Comparison of ENCODE assay signal across 27 cellular contexts in genomic region chr7:10560497-10560896, GRCh38.
"Had no signal": no experiment of that assay in that cellular context is flagged by ENCODE, and none has a peak within 500 bp of the region (broad histone marks: within the 10 kb centered on the region; RNA-seq: fewer than 3 reads in every experiment).

No MANE protein-coding gene starts in this region.

- H3K36me3 ChIP-seq: colonic mucosa, esophagus squamous epithelium, gastroesophageal sphincter, heart left ventricle, left lung, lower lobe of right lung had no signal

- H3K4me3 Mint-ChIP-seq: dendritic cell treated with granulocyte-macrophage colony-stimulating factor and Interleukin-4, amounts not matched to agents 40 ng/mL and 50 ng/mL, for 4 days; effector memory CD8-positive, alpha-beta T cell; endodermal cell; mesothelial cell of epicardium; naive B cell had no signal

- H3K4me1 ChIP-seq: colonic mucosa, esophagus squamous epithelium, gastroesophageal sphincter, heart left ventricle, left lung, lower lobe of right lung had no signal

- H2AFZ ChIP-seq: hepatocyte had no signal

- H3K4me3 ChIP-seq: colonic mucosa, esophagus squamous epithelium, gastroesophageal sphincter, heart left ventricle, hepatocyte, left lung, lower lobe of right lung, mucosa of descending colon had no signal

- H3K4me2 ChIP-seq: hepatocyte had no signal

- H3K27ac ChIP-seq: colonic mucosa, epithelial cell of prostate, esophagus squamous epithelium, gastroesophageal sphincter, heart left ventricle, hepatocyte, left lung, lower lobe of right lung had no signal

- DNase-seq: colonic mucosa; cortex of kidney; effector CD8-positive, alpha-beta T cell; effector memory CD8-positive, alpha-beta T cell; endodermal cell; erythroblast; esophagus squamous epithelium; foreskin fibroblast; foreskin melanocyte; heart left ventricle; hypothalamus; left cardiac atrium; left lung; left ventricle myocardium superior; lower lobe of right lung; mesenchymal stem cell; mucosa of descending colon; naive B cell had no signal

- H3K36me3 Mint-ChIP-seq: mesothelial cell of epicardium, naive B cell had no signal

- H3K9me3 ChIP-seq: colonic mucosa, esophagus squamous epithelium, gastroesophageal sphincter, left lung, lower lobe of right lung had no signal

- H3K27me3 Mint-ChIP-seq: dendritic cell treated with granulocyte-macrophage colony-stimulating factor and Interleukin-4, amounts not matched to agents 40 ng/mL and 50 ng/mL, for 4 days; effector memory CD8-positive, alpha-beta T cell; naive B cell had no signal

- ATAC-seq: effector memory CD8-positive, alpha-beta T cell; esophagus mucosa; gastroesophageal sphincter; heart left ventricle; left cardiac atrium; left lung; left ventricle myocardium superior; lower lobe of right lung; mucosa of descending colon had no signal

- FAIRE-seq: endometrium, islet of Langerhans, keratinocyte had no signal

- H3K27ac Mint-ChIP-seq: dendritic cell treated with granulocyte-macrophage colony-stimulating factor and Interleukin-4, amounts not matched to agents 40 ng/mL and 50 ng/mL, for 4 days; effector memory CD8-positive, alpha-beta T cell; endodermal cell; naive B cell had no signal

- H3K9me3 Mint-ChIP-seq: endodermal cell had no signal

- H3K27me3 ChIP-seq: colonic mucosa, esophagus squamous epithelium, gastroesophageal sphincter, heart left ventricle, hepatocyte, left lung had no signal

- H3K79me2 ChIP-seq: hepatocyte had no signal

- H3K4me1 Mint-ChIP-seq: naive B cell had no signal
